In the genomic region with DNA sequence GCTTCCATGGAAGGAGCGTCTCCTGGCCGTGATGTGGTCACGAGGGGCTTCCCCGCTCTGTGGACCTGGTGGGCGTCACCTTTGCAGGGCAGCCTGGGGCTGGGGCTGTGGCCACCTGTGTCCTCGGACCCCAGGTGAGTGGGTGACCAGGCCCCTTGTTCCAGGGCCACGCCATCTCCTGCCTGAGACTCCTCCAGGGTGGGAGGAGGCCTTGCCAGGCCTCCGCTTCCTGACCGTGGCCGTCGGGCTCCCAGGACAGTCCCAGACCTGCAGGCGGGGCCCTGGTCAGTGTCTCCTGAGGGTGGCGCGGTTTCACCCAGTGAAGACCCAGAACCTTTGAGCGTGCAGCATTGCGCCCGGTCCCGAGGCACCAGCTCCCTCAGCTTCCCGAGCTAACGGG, we compare ENCODE assay signal across 34 cellular contexts. TPM values are rescaled to one million over a fixed set of nuclear protein-coding genes. Genes with fewer than 3 reads are reported as not detected.
"Had no signal": no experiment of that assay in that cellular context is flagged by ENCODE, and none has a peak within 500 bp of the region (broad histone marks: within the 10 kb centered on the region; RNA-seq: fewer than 3 reads in every experiment).

No MANE protein-coding gene starts in this region.

- H3K4me1 Mint-ChIP-seq: endodermal cell, mesothelial cell of epicardium had no signal

- FAIRE-seq: endometrium, islet of Langerhans, keratinocyte had no signal

- DNase-seq: colonic mucosa; cortex of kidney; effector CD8-positive, alpha-beta T cell; effector memory CD8-positive, alpha-beta T cell; endodermal cell; erythroblast; esophagus squamous epithelium; foreskin fibroblast; foreskin melanocyte; gastrocnemius medialis; glutamatergic neuron; head of caudate nucleus; hippocampal formation; kidney glomerular epithelial cell; lower lobe of right lung; mesenchymal stem cell; mucosa of descending colon; naive B cell had no signal

- ATAC-seq: effector memory CD8-positive, alpha-beta T cell; esophagus mucosa; gastrocnemius medialis; heart right ventricle; left lung; lower lobe of right lung; mucosa of descending colon had no signal

- H3K36me3 ChIP-seq: colonic mucosa, esophagus squamous epithelium, gastrocnemius medialis, heart right ventricle, left lung, lower lobe of right lung had no signal

- H3K36me3 Mint-ChIP-seq: mesothelial cell of epicardium, naive B cell had no signal

- H3K9me3 Mint-ChIP-seq: dendritic cell treated with granulocyte-macrophage colony-stimulating factor and Interleukin-4, amounts not matched to agents 40 ng/mL and 50 ng/mL, for 4 days; effector memory CD8-positive, alpha-beta T cell; endodermal cell; mesothelial cell of epicardium had no signal

- H3K27ac Mint-ChIP-seq: dendritic cell treated with granulocyte-macrophage colony-stimulating factor and Interleukin-4, amounts not matched to agents 40 ng/mL and 50 ng/mL, for 4 days; effector memory CD8-positive, alpha-beta T cell; endodermal cell; mesothelial cell of epicardium; naive B cell had no signal

- H3K27ac ChIP-seq: colonic mucosa, epithelial cell of prostate, esophagus squamous epithelium, gastrocnemius medialis, heart right ventricle, left lung, lower lobe of right lung had no signal

- H3K4me1 ChIP-seq: colonic mucosa, esophagus squamous epithelium, gastrocnemius medialis, heart right ventricle, left lung, lower lobe of right lung had no signal

- H3K4me3 ChIP-seq: colonic mucosa, esophagus squamous epithelium, gastrocnemius medialis, heart right ventricle, left lung, lower lobe of right lung, mucosa of descending colon had no signal

- H3K4me3 Mint-ChIP-seq: dendritic cell treated with granulocyte-macrophage colony-stimulating factor and Interleukin-4, amounts not matched to agents 40 ng/mL and 50 ng/mL, for 4 days; effector memory CD8-positive, alpha-beta T cell; endodermal cell; mesothelial cell of epicardium; naive B cell had no signal

- H3K9me3 ChIP-seq: colonic mucosa, esophagus squamous epithelium, gastrocnemius medialis, heart right ventricle, left lung, lower lobe of right lung, mucosa of descending colon had no signal

RNA-seq across cellular contexts. Expression of gene UTF1, which starts 20.4 kb away (rescaled TPM):
- total RNA-seq: cerebellum, colonic mucosa, dermis microvascular lymphatic vessel endothelial cell, esophagus mucosa, esophagus squamous epithelium, gastrocnemius medialis, glomerular endothelial cell, heart right ventricle, left lung, liver, lower lobe of right lung, lung microvascular endothelial cell, mesenteric fat pad, mesothelial cell of epicardium, mucosa of descending colon, myocyte had no signal
- polyA plus RNA-seq: heart right ventricle, keratinocyte, liver had no signal

RNA-seq across cellular contexts. Expression of gene VENTX, which starts 28.0 kb away (rescaled TPM):
- total RNA-seq: dermis microvascular lymphatic vessel endothelial cell, glomerular endothelial cell, lung microvascular endothelial cell had no signal
- polyA plus RNA-seq: keratinocyte had no signal

RNA-seq across cellular contexts. Expression of gene KNDC1, which starts 49.6 kb away (rescaled TPM):
- total RNA-seq: glomerular endothelial cell, myocyte had no signal
